8 cellular contexts compared by ENCODE assay signal in genomic region chr10:97574374-97575100, GRCh38. TPM values are rescaled to one million over a fixed set of nuclear protein-coding genes. Genes with fewer than 3 reads are reported as not detected.
DNase-seq lines count a peak whose midpoint lies in the region; FAIRE-seq and TF ChIP-seq lines count a peak whose summit lies in the region.

No MANE protein-coding gene starts in this region.

- BruUV-seq in A673 (replicated peaks; lab: Mats Ljungman, UMichigan), result no TSS peak

- FAIRE-seq in GM19239 (lab: Jason Lieb, UNC), result no peak

- POLR2A ChIA-PET in A673 (lab: Charles Lee; ENCODE audit: low non-redundant PET), result interaction anchor here (0.6 kb wide), 2 partner anchors 50 to 704 kb away, joined by 3 read pairs; no protein-coding TSS in a partner anchor

- DNase-seq in A673 (ENCODE audit: low spot score), result peak; percentile 60
- peak; percentile 96 for DNase-seq in LNCaP clone FGC (ENCODE audit: low read depth)
- DNase-seq in adrenal gland, result peak; percentile 92 to 97 (median 96)
- DNase-seq in hepatic stellate cell (ENCODE audit: low spot score), result peak; percentile 81
- DNase-seq in tibial artery, result peak in 1 of 2 donors; percentile 80
- DNase-seq in pons (ENCODE audit: low spot score), result no peak
- no peak for DNase-seq in D341Med (ENCODE audit: low spot score)
- no peak for DNase-seq in GM19239 (ENCODE audit: insufficient read length, low spot score)

- H3K27me3 ChIP-seq in A673 (replicated peaks; ENCODE audit: insufficient read depth, low read depth, low read length, poor library complexity) (no peaks in the 10 kb centered on the region), adrenal gland (no peaks in the 10 kb centered on the region), tibial artery (no peaks in the 10 kb centered on the region)

- TF ChIP-seq POLR2A in adrenal gland (IDR thresholded peaks at IDR 0.05), result peak in 1 of 2 donors; percentile 23

- TF ChIP-seq CTCF in A673 (conservative IDR thresholded peaks at IDR 0.05; ENCODE audit: low read depth, low read length) (no peak), LNCaP clone FGC (IDR thresholded peaks at IDR 0.05; ENCODE audit: control insufficient read depth, extremely low read depth, insufficient read depth) (no peak), adrenal gland (IDR thresholded peaks at IDR 0.05) (no peak), tibial artery (IDR thresholded peaks at IDR 0.05) (no peak)

- no peak overlapping the region for H3K4me3 ChIP-seq in A673 (ENCODE audit: low read depth, low read length, poor library complexity, severe bottlenecking)
- no peak overlapping the region for H3K4me3 ChIP-seq in LNCaP clone FGC (ENCODE audit: low read depth, low read length)
- no peak overlapping the region for H3K4me3 ChIP-seq in adrenal gland
- no peak overlapping the region for H3K4me3 ChIP-seq in tibial artery

- H3K4me1 ChIP-seq in A673 (ENCODE audit: insufficient read depth, low read length, poor library complexity, severe bottlenecking) (no peaks in the 10 kb centered on the region), adrenal gland (replicated peaks in 1 of 2) (peaks cover 6 to 27% of the 10 kb centered on the region in 2 donors), tibial artery (peaks cover 0 to 41% (median 28%) of the 10 kb centered on the region in 4 donors)

- H3K36me3 ChIP-seq in A673 (ENCODE audit: insufficient read depth, low read length, poor library complexity, severe bottlenecking) (no peaks in the 10 kb centered on the region), adrenal gland (replicated peaks in 1 of 2) (peaks cover 0 to 13% of the 10 kb centered on the region in 2 donors), tibial artery (peaks cover 0 to 22% (median 17%) of the 10 kb centered on the region in 3 donors)

- intact Hi-C loops in A673 (cut with micrococcal nuclease; ENCODE audit: unreplicated experiment) (loop anchor here (5.0 kb wide), 1 partner anchor 158 kb away; no protein-coding TSS in a partner anchor), adrenal gland (cut with DNase I) (loop anchor here (5.0 to 10.0 kb wide), 2 partner anchors 38 to 160 kb away; partner anchors contain the start of gene ZFYVE27 (in 1 of the 2)), tibial artery (cut with DNase I; ENCODE audit: low total_unique reads) (no loop called here)

- 35 to 58% (median 50%) methylated on average over 4 of the region's 4 CpGs for WGBS in adrenal gland, 4 donors

- CTCF ChIA-PET in A673 (lab: Charles Lee), result interaction anchor here (0.6 kb wide), 1 partner anchor 31 kb away, joined by 4 read pairs; no protein-coding TSS in a partner anchor

- H3K27ac ChIP-seq in A673 (ENCODE audit: low read depth, low read length, poor library complexity, severe bottlenecking) (no peak overlapping the region), adrenal gland (peak overlapping the region; percentile 60 to 97 (median 93)), tibial artery (peak overlapping the region; percentile 40 to 46)

- H3K9me3 ChIP-seq in A673 (ENCODE audit: low read depth, low read length, poor library complexity, severe bottlenecking), result no peaks in the 10 kb centered on the region
- no peaks in the 10 kb centered on the region for H3K9me3 ChIP-seq in adrenal gland (replicated peaks in 1 of 3)
- H3K9me3 ChIP-seq in tibial artery, result no peaks in the 10 kb centered on the region

RNA-seq across cellular contexts. Expression of gene ANKRD2, which starts 2.0 kb away (rescaled TPM):
- total RNA-seq in A673 (2021) (not detected in 2 replicates), adrenal gland (1 to 10 TPM in 5 of 8 donors, under 1 TPM in 1, not detected in 2; 0.84 to 2.9 (median 2.5) TPM)
- polyA plus RNA-seq in adrenal gland, result under 1 TPM; 0.24 to 0.81 (median 0.72) TPM

RNA-seq across cellular contexts. Expression of gene HOGA1, which starts 9.7 kb away (rescaled TPM):
- total RNA-seq in A673 (2021) (not detected in 2 replicates), adrenal gland (10 to 100 TPM in 6 of 8 donors, 1 to 10 TPM in 2; 8.0 to 30.8 (median 16.2) TPM)
- 10 to 100 TPM in 2 of 3 donors, 1 to 10 TPM in 1; 3.2 to 13.6 (median 12.1) TPM for polyA plus RNA-seq in adrenal gland

RNA-seq across cellular contexts. Expression of gene C10orf62, which starts 15.0 kb away (rescaled TPM):
- not detected in 2 replicates for total RNA-seq in A673 (2021)
- total RNA-seq in adrenal gland, result 1 to 10 TPM in 3 of 8 donors, under 1 TPM in 2, not detected in 3; 0.47 to 2.3 (median 1.1) TPM
- polyA plus RNA-seq in adrenal gland, result 1 to 10 TPM in 1 of 3 donors, under 1 TPM in 2; 0.26 to 1.3 (median 0.44) TPM

RNA-seq across cellular contexts. Expression of gene MORN4, which starts 58.8 kb away (rescaled TPM):
- total RNA-seq in A673 (2021) (8.4 and 13.4 TPM in 2 replicates), adrenal gland (10 to 100 TPM in 2 of 8 donors, 1 to 10 TPM in 6; 1.6 to 12.2 (median 8.0) TPM)
- 10 to 100 TPM in 2 of 3 donors, 1 to 10 TPM in 1; 5.1 to 15.0 (median 11.7) TPM for polyA plus RNA-seq in adrenal gland

Comparison
In these comparisons a context has a peak if more than half of its experiments do, and no peak if none do; other contexts are left out.
1. DNase-seq: peak in A673 (single experiment), LNCaP clone FGC (single experiment), adrenal gland (7 of 7) and hepatic stellate cell (single experiment); none in pons (single experiment), D341Med (single experiment) and GM19239 (single experiment).